Comparison of ENCODE assay signal across 20 cellular contexts in genomic region chr18:8854550-8854949, GRCh38.
DNase-seq lines count a peak whose midpoint lies in the region; ATAC-seq, FAIRE-seq and TF ChIP-seq lines count a peak whose summit lies in the region.
"Had no signal": no experiment of that assay in that cellular context is flagged by ENCODE, and none has a peak within 500 bp of the region (broad histone marks: within the 10 kb centered on the region; RNA-seq: fewer than 3 reads in every experiment).

No MANE protein-coding gene starts in this region.

- no peak for TF ChIP-seq CTCF in K562 (IDR thresholded peaks at IDR 0.05 in 2 of 3, conservative IDR thresholded peaks at IDR 0.05 in 1 of 3; ENCODE audit: insufficient read depth in 2 of 3, low read depth in 1 of 3, low read length in 3 of 3)
- no peak for TF ChIP-seq CTCF in tibial nerve (IDR thresholded peaks at IDR 0.05)

- H3K4me3 ChIP-seq in K562 (no peak overlapping the region), neuron (ENCODE audit: low read length) (no peak overlapping the region), tibial nerve (no peak overlapping the region)
- H3K4me3 ChIP-seq: A549, GM23338, HAP-1 had no signal

- H3K79me2 ChIP-seq in K562 (ENCODE audit: control insufficient read depth, insufficient read depth, low read length) = no peaks in the 10 kb centered on the region

- TF ChIP-seq POLR2A in K562 (conservative IDR thresholded peaks at IDR 0.05) = no peak
- TF ChIP-seq POLR2A in tibial nerve (IDR thresholded peaks at IDR 0.05) = no peak

- no peak overlapping the region for H3K9ac ChIP-seq in K562 (ENCODE audit: insufficient read depth in 1 of 2, low read depth in 2 of 2, low read length in 2 of 2)
- H3K9ac ChIP-seq: KMS-11 had no signal

- CTCF ChIA-PET in K562 (lab: Yijun Ruan, JAX; ENCODE audit: low intra/inter-chr PET ratio) = no interaction called here

- no peak for ATAC-seq in K562
- ATAC-seq: A549, GM23338, Right ventricle myocardium inferior had no signal

- WGBS in K562 (ENCODE audit: insufficient coverage, low coverage, missing lambda C conversion rate) = 13% methylated on average over 4 of the region's 4 CpGs
- 30 to 34% methylated on average over 4 of the region's 4 CpGs for WGBS in tibial nerve, 2 donors

- TF ChIP-seq RAD21 in K562 (CRISPR knock-in tag; conservative IDR thresholded peaks at IDR 0.05 in 1 of 2, IDR thresholded peaks at IDR 0.05 in 1 of 2) = no peak

- H3K9me1 ChIP-seq in K562 (ENCODE audit: control insufficient read depth, insufficient read depth, low read length) = no peaks in the 10 kb centered on the region

- DNase-seq in EH (ENCODE audit: low read depth) (peak; percentile 47), K562 (ENCODE audit: extremely low read depth in 1 of 4, low spot score in 3 of 4) (no peak), fibroblast of peridontal ligament (ENCODE audit: extremely low read depth) (peak; percentile 41), NCI-H1092 (lab: John Stamatoyannopoulos, UW) (no peak), tibial nerve (ENCODE audit: low spot score in 2 of 2) (no peak), NCI-H226 (no peak)
- DNase-seq: CD4-positive, alpha-beta T cell; DND-41; NCI-H1105; NCI-H146; NCI-H2029 treated with DMSO at 0.1 percent for 48 hours; NCI-H345; NCI-H82 had no signal

- H3K27ac ChIP-seq in K562 (ENCODE audit: extremely low read depth, low read depth, low read length) (no peak overlapping the region), tibial nerve (no peak overlapping the region)
- H3K27ac ChIP-seq: KMS-11 had no signal

- no peaks in the 10 kb centered on the region for H3K9me3 ChIP-seq in K562 (replicated peaks; ENCODE audit: control insufficient read depth, insufficient read depth, low read depth, low read length)
- H3K9me3 ChIP-seq in neuron (ENCODE audit: low read length) = no peaks in the 10 kb centered on the region
- H3K9me3 ChIP-seq in tibial nerve = peaks cover 0 to 6% (median 0%) of the 10 kb centered on the region in 4 donors
- H3K9me3 ChIP-seq: A549, HAP-1 had no signal

- intact Hi-C loops in K562 (cut with micrococcal nuclease) = no loop called here

- no peaks in the 10 kb centered on the region for H4K20me1 ChIP-seq in K562 (replicated peaks; ENCODE audit: control insufficient read depth, insufficient read depth, low read length)

- TF ChIP-seq EP300 in K562 (IDR thresholded peaks at IDR 0.05; ENCODE audit: low read length) (no peak), tibial nerve (IDR thresholded peaks at IDR 0.05) (no peak)

- no peak overlapping the region for H3K4me2 ChIP-seq in K562 (ENCODE audit: insufficient read depth, low read length)
- H3K4me2 ChIP-seq: A549, GM23338, KMS-11 had no signal

- in situ Hi-C loops in K562 (cut with MboI) = no loop called here

- no TSS peak for BruUV-seq in K562 (replicated peaks; lab: Mats Ljungman, UMichigan)

- H3K4me1 ChIP-seq in K562 (replicated peaks in 1 of 2; ENCODE audit: control insufficient read depth in 2 of 2, insufficient read depth in 2 of 2, low read length in 2 of 2) (peaks cover 0 to 6% of the 10 kb centered on the region in 2 experiments; a peak in 3 of 5 replicates), neuron (ENCODE audit: insufficient read depth, low read length) (peaks cover 19% of the 10 kb centered on the region), tibial nerve (peaks cover 0 to 11% (median 0%) of the 10 kb centered on the region in 4 donors)
- H3K4me1 ChIP-seq: HAP-1 had no signal

- H3K36me3 ChIP-seq in K562 (ENCODE audit: control insufficient read depth, insufficient read depth, low read length) (no peaks in the 10 kb centered on the region), neuron (ENCODE audit: insufficient read depth, low read length) (no peaks in the 10 kb centered on the region), tibial nerve (no peaks in the 10 kb centered on the region)
- H3K36me3 ChIP-seq: HAP-1 had no signal

- 0 out of 2 replicates have a peak overlapping the region, but pooled peaks have one; percentile 0 for H2AFZ ChIP-seq in K562 (ENCODE audit: low read depth, low read length)
- peak overlapping the region; percentile 30 for H2AFZ ChIP-seq in neuron (ENCODE audit: low read depth, low read length)

- peaks cover 4 to 6% of the 10 kb centered on the region in 2 experiments; a peak in 3 of 5 replicates for H3K27me3 ChIP-seq in K562 (ENCODE audit: control insufficient read depth in 2 of 2, insufficient read depth in 2 of 2, low read length in 2 of 2)
- no peaks in the 10 kb centered on the region for H3K27me3 ChIP-seq in neuron (ENCODE audit: insufficient read depth, low read length)
- H3K27me3 ChIP-seq in tibial nerve = no peaks in the 10 kb centered on the region

- POLR2A ChIA-PET in K562 (lab: Yijun Ruan, JAX) = interaction anchor here (1.0 to 1.9 kb wide), 2 partner anchors 9 to 12 kb away, joined by 4 to 7 read pairs; no protein-coding TSS in a partner anchor

- no peak for FAIRE-seq in K562 (lab: Jason Lieb, UNC)
- FAIRE-seq: A549, GM12891 had no signal

TF ChIP-seq in K562, 482 proteins besides CTCF, POLR2A, EP300 and RAD21 (continues in another document):
- TF ChIP-seq, protein P1, sequence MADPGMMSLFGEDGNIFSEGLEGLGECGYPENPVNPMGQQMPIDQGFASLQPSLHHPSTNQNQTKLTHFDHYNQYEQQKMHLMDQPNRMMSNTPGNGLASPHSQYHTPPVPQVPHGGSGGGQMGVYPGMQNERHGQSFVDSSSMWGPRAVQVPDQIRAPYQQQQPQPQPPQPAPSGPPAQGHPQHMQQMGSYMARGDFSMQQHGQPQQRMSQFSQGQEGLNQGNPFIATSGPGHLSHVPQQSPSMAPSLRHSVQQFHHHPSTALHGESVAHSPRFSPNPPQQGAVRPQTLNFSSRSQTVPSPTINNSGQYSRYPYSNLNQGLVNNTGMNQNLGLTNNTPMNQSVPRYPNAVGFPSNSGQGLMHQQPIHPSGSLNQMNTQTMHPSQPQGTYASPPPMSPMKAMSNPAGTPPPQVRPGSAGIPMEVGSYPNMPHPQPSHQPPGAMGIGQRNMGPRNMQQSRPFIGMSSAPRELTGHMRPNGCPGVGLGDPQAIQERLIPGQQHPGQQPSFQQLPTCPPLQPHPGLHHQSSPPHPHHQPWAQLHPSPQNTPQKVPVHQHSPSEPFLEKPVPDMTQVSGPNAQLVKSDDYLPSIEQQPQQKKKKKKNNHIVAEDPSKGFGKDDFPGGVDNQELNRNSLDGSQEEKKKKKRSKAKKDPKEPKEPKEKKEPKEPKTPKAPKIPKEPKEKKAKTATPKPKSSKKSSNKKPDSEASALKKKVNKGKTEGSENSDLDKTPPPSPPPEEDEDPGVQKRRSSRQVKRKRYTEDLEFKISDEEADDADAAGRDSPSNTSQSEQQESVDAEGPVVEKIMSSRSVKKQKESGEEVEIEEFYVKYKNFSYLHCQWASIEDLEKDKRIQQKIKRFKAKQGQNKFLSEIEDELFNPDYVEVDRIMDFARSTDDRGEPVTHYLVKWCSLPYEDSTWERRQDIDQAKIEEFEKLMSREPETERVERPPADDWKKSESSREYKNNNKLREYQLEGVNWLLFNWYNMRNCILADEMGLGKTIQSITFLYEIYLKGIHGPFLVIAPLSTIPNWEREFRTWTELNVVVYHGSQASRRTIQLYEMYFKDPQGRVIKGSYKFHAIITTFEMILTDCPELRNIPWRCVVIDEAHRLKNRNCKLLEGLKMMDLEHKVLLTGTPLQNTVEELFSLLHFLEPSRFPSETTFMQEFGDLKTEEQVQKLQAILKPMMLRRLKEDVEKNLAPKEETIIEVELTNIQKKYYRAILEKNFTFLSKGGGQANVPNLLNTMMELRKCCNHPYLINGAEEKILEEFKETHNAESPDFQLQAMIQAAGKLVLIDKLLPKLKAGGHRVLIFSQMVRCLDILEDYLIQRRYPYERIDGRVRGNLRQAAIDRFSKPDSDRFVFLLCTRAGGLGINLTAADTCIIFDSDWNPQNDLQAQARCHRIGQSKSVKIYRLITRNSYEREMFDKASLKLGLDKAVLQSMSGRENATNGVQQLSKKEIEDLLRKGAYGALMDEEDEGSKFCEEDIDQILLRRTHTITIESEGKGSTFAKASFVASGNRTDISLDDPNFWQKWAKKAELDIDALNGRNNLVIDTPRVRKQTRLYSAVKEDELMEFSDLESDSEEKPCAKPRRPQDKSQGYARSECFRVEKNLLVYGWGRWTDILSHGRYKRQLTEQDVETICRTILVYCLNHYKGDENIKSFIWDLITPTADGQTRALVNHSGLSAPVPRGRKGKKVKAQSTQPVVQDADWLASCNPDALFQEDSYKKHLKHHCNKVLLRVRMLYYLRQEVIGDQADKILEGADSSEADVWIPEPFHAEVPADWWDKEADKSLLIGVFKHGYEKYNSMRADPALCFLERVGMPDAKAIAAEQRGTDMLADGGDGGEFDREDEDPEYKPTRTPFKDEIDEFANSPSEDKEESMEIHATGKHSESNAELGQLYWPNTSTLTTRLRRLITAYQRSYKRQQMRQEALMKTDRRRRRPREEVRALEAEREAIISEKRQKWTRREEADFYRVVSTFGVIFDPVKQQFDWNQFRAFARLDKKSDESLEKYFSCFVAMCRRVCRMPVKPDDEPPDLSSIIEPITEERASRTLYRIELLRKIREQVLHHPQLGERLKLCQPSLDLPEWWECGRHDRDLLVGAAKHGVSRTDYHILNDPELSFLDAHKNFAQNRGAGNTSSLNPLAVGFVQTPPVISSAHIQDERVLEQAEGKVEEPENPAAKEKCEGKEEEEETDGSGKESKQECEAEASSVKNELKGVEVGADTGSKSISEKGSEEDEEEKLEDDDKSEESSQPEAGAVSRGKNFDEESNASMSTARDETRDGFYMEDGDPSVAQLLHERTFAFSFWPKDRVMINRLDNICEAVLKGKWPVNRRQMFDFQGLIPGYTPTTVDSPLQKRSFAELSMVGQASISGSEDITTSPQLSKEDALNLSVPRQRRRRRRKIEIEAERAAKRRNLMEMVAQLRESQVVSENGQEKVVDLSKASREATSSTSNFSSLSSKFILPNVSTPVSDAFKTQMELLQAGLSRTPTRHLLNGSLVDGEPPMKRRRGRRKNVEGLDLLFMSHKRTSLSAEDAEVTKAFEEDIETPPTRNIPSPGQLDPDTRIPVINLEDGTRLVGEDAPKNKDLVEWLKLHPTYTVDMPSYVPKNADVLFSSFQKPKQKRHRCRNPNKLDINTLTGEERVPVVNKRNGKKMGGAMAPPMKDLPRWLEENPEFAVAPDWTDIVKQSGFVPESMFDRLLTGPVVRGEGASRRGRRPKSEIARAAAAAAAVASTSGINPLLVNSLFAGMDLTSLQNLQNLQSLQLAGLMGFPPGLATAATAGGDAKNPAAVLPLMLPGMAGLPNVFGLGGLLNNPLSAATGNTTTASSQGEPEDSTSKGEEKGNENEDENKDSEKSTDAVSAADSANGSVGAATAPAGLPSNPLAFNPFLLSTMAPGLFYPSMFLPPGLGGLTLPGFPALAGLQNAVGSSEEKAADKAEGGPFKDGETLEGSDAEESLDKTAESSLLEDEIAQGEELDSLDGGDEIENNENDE (IDR thresholded peaks at IDR 0.05; ENCODE audit: low read depth, low read length) = no peak
- no peak for TF ChIP-seq NR2C1 (IDR thresholded peaks at IDR 0.05)
- TF ChIP-seq NR2C1 (tag; IDR thresholded peaks at IDR 0.05) = no peak

Comparison
In these comparisons a context has a peak if more than half of its experiments do, and no peak if none do; other contexts are left out.
1. DNase-seq: peak in EH (single experiment) and fibroblast of peridontal ligament (single experiment); none in K562 (0 of 4), NCI-H1092 (single experiment), tibial nerve (0 of 2) and NCI-H226 (single experiment).